ENCODE assay signal across 7 cellular contexts in genomic region chr15:35953424-35953823, GRCh38.
"Had no signal": no experiment of that assay in that cellular context is flagged by ENCODE, and none has a peak within 500 bp of the region (broad histone marks: within the 10 kb centered on the region; RNA-seq: fewer than 3 reads in every experiment).

No MANE protein-coding gene starts in this region.

- H3K4me3 ChIP-seq: GM23248 had no signal

- H3K4me3 Mint-ChIP-seq: H9, IgD-negative memory B cell had no signal

- FAIRE-seq: HTR-8/SVneo had no signal

- H3K4me1 Mint-ChIP-seq: IgD-negative memory B cell had no signal

- H3K27ac Mint-ChIP-seq: H9, IgD-negative memory B cell had no signal

- H3K9me3 Mint-ChIP-seq: H9 had no signal

- DNase-seq: GM23248, GOT3, H9, HCEC 1CT, KBM-7 had no signal

- H3K27ac ChIP-seq: GM23248 had no signal
